20 cellular contexts compared by ENCODE assay signal in the genomic region with DNA sequence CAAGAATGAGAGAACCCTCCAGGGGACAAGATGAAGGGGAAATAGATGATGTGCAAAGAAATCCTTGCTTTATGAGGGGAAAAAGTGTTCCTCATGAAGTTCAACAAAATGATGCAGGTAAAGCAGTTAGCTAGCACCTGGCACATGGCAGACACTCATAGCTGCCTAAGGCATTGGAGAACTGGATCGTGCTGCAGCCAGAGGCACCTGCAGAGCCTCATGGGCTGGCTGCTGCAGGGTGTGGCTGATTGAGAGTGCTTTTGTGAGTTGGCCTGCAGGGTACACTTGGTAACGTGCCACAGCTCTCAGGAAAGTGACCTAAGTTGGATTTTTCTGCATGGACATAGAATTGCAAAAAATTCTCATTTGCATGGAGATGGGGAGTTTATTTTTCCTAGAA. TPM values are rescaled to one million over a fixed set of nuclear protein-coding genes. Genes with fewer than 3 reads are reported as not detected.
DNase-seq lines count a peak whose midpoint lies in the region; ATAC-seq, FAIRE-seq and TF ChIP-seq lines count a peak whose summit lies in the region.
"Had no signal": no experiment of that assay in that cellular context is flagged by ENCODE, and none has a peak within 500 bp of the region (broad histone marks: within the 10 kb centered on the region; RNA-seq: fewer than 3 reads in every experiment).

No MANE protein-coding gene starts in this region.

- no peaks in the 10 kb centered on the region for H3K36me3 ChIP-seq in bronchial epithelial cell (ENCODE audit: control insufficient read depth, insufficient read depth, low read length)
- no peaks in the 10 kb centered on the region for H3K36me3 ChIP-seq in gastroesophageal sphincter
- H3K36me3 ChIP-seq in right lobe of liver: no peaks in the 10 kb centered on the region
- H3K36me3 ChIP-seq: esophagus squamous epithelium had no signal

- peak; percentile 30 for DNase-seq in NCI-H2107 treated with DMSO at 0.1 percent for 48 hours (lab: John Stamatoyannopoulos, UW; ENCODE audit: unreplicated experiment)
- no peak for DNase-seq in NCI-H2107 (lab: John Stamatoyannopoulos, UW)
- peak; percentile 56 for DNase-seq in NCI-H2196 (lab: John Stamatoyannopoulos, UW; ENCODE audit: unreplicated experiment)
- DNase-seq in bronchial epithelial cell (ENCODE audit: low read depth): peak; percentile 26
- no peak for DNase-seq in type B pancreatic cell (ENCODE audit: extremely low spot score, unreplicated experiment)
- DNase-seq in right lobe of liver: no peak
- DNase-seq: activated CD4-positive, CD25-positive, alpha-beta regulatory T cell treated with anti-CD3 and anti-CD28 coated beads, Interleukin-2, amount 50 U/mL, for 72 hours; activated naive CD8-positive, alpha-beta T cell treated with anti-CD3 and anti-CD28 coated beads, Interleukin-2, amount 10 ng/mL, durations not matched to agents 7 days and 5 days; esophagus squamous epithelium; NCI-H2227 treated with DMSO at 0.1 percent for 48 hours; nephron progenitor cell; stimulated activated naive CD4-positive, alpha-beta T cell had no signal

- ATAC-seq in gastroesophageal sphincter (no peak), right lobe of liver (no peak), HG02588 (IDR thresholded peaks at IDR 0.05; ENCODE audit: unreplicated experiment) (no peak)

- peak overlapping the region; percentile 40 for H3K27ac Mint-ChIP-seq in type B pancreatic cell

- H3K27me3 Mint-ChIP-seq in type B pancreatic cell: peaks cover 44% of the 10 kb centered on the region

- TF ChIP-seq POLR2A in gastroesophageal sphincter (IDR thresholded peaks at IDR 0.05) (no peak), right lobe of liver (IDR thresholded peaks at IDR 0.05) (no peak)

- no peaks in the 10 kb centered on the region for H3K9me3 Mint-ChIP-seq in type B pancreatic cell
- H3K9me3 Mint-ChIP-seq: activated naive CD8-positive, alpha-beta T cell treated with anti-CD3 and anti-CD28 coated beads, Interleukin-2, amount 10 ng/mL, durations not matched to agents 7 days and 5 days; nephron progenitor cell had no signal

- no peaks in the 10 kb centered on the region for H3K36me3 Mint-ChIP-seq in type B pancreatic cell
- H3K36me3 Mint-ChIP-seq: activated naive CD8-positive, alpha-beta T cell treated with anti-CD3 and anti-CD28 coated beads, Interleukin-2, amount 10 ng/mL, durations not matched to agents 7 days and 5 days had no signal

- H3K4me1 ChIP-seq in gastroesophageal sphincter (no peaks in the 10 kb centered on the region), right lobe of liver (no peaks in the 10 kb centered on the region)

- no peak for FAIRE-seq in bronchial epithelial cell (lab: Jason Lieb, UNC)

- intact Hi-C loops in right lobe of liver (cut with DNase I): no loop called here

- WGBS in gastroesophageal sphincter (ENCODE audit: low coverage in 1 of 2), 2 donors: 64 to 80% methylated on average over 1 to 2 of the region's 2 CpGs
- 31% methylated on average over 2 of the region's 2 CpGs for WGBS in right lobe of liver (ENCODE audit: insufficient coverage, low coverage, low lambda C conversion rate, missing lambda C conversion rate)

- H3K9me3 ChIP-seq in gastroesophageal sphincter (no peaks in the 10 kb centered on the region), right lobe of liver (no peaks in the 10 kb centered on the region)
- H3K9me3 ChIP-seq: esophagus squamous epithelium had no signal

- no peak overlapping the region for H3K27ac ChIP-seq in gastroesophageal sphincter
- H3K27ac ChIP-seq in right lobe of liver: no peak overlapping the region
- H3K27ac ChIP-seq: C4-2B, esophagus squamous epithelium had no signal

- H3K4me3 ChIP-seq in bronchial epithelial cell (ENCODE audit: low read depth, low read length) (no peak overlapping the region), gastroesophageal sphincter (no peak overlapping the region), right lobe of liver (no peak overlapping the region)
- H3K4me3 ChIP-seq: esophagus squamous epithelium had no signal

- peaks cover 11% of the 10 kb centered on the region for H3K4me1 Mint-ChIP-seq in type B pancreatic cell (ENCODE audit: unreplicated experiment)

- H3K27me3 ChIP-seq in bronchial epithelial cell (ENCODE audit: control insufficient read depth, insufficient read depth, low read length): peaks cover 5% of the 10 kb centered on the region
- peaks cover 38% of the 10 kb centered on the region for H3K27me3 ChIP-seq in gastroesophageal sphincter
- no peaks in the 10 kb centered on the region for H3K27me3 ChIP-seq in right lobe of liver

- no peak for TF ChIP-seq CTCF in bronchial epithelial cell (IDR thresholded peaks at IDR 0.05; ENCODE audit: insufficient read depth, low read length, severe bottlenecking)
- TF ChIP-seq CTCF in type B pancreatic cell (conservative IDR thresholded peaks at IDR 0.05): no peak
- no peak for TF ChIP-seq CTCF in gastroesophageal sphincter (IDR thresholded peaks at IDR 0.05)
- TF ChIP-seq CTCF in right lobe of liver (IDR thresholded peaks at IDR 0.05): no peak

- no peak overlapping the region for H3K4me3 Mint-ChIP-seq in type B pancreatic cell
- H3K4me3 Mint-ChIP-seq: nephron progenitor cell had no signal

- no peak for TF ChIP-seq EP300 in gastroesophageal sphincter (IDR thresholded peaks at IDR 0.05)

RNA-seq across cellular contexts. Expression of a gene that starts 31.7 kb away (rescaled TPM):
- total RNA-seq in bronchial epithelial cell (0.53 TPM in 1 of 2 replicates, not detected in the other), type B pancreatic cell (ENCODE audit: low replicate concordance) (not detected in 2 replicates), gastroesophageal sphincter (not detected), right lobe of liver (not detected)
- total RNA-seq: A172; activated CD8-positive, alpha-beta memory T cell treated with anti-CD3 and anti-CD28 coated beads for 36 hours; activated naive CD8-positive, alpha-beta T cell treated with anti-CD3 and anti-CD28 coated beads, Interleukin-2, amount 10 ng/mL, durations not matched to agents 7 days and 5 days; mesenteric fat pad; SK-MEL-5; ureter had no signal

Comparison
In these comparisons a context has a peak if more than half of its experiments do, and no peak if none do; other contexts are left out.
1. DNase-seq: peak in NCI-H2107 treated with DMSO at 0.1 percent for 48 hours (single experiment), NCI-H2196 (single experiment) and bronchial epithelial cell (single experiment); none in NCI-H2107 (single experiment), type B pancreatic cell (single experiment) and right lobe of liver (0 of 3).